21 cellular contexts compared by ENCODE assay signal in genomic region chr21:39523398-39523797, GRCh38.
A peak's percentile ranks its signal among the peaks of the same experiment; 100 is the strongest.
DNase-seq lines count a peak whose midpoint lies in the region; FAIRE-seq and TF ChIP-seq lines count a peak whose summit lies in the region.
"Had no signal": no experiment of that assay in that cellular context is flagged by ENCODE, and none has a peak within 500 bp of the region (broad histone marks: within the 10 kb centered on the region; RNA-seq: fewer than 3 reads in every experiment).

No MANE protein-coding gene starts in this region.

- peaks cover 20% of the 10 kb centered on the region for H3K4me1 Mint-ChIP-seq in endothelial cell (ENCODE audit: unreplicated experiment)
- H3K4me1 Mint-ChIP-seq: activated CD4-positive, alpha-beta memory T cell treated with anti-CD3 and anti-CD28 coated beads, Interleukin-2, amount 10 ng/mL, durations not matched to agents 7 days and 5 days; activated naive CD4-positive, alpha-beta T cell treated with anti-CD3 and anti-CD28 coated beads, Interleukin-2, amount 10 ng/mL, durations not matched to agents 7 days and 5 days had no signal

- H3K27me3 ChIP-seq in small intestine (ENCODE audit: control insufficient read depth in 2 of 2, insufficient read depth in 2 of 2, low read length in 2 of 2): no peaks in the 10 kb centered on the region
- H3K27me3 ChIP-seq: BLaER1 treated with 17β-estradiol and CSF1 and Interleukin-3, amounts not matched to agents 10 nM and 100 nM; dorsolateral prefrontal cortex had no signal

- no peak overlapping the region for H3K4me3 ChIP-seq in small intestine (ENCODE audit: low read depth in 1 of 2, low read length in 2 of 2)
- H3K4me3 ChIP-seq: BLaER1 treated with 17β-estradiol and CSF1 and Interleukin-3, amounts not matched to agents 10 nM and 100 nM; dorsolateral prefrontal cortex; thoracic aorta had no signal

- H3K9me3 Mint-ChIP-seq in endothelial cell (ENCODE audit: unreplicated experiment): no peaks in the 10 kb centered on the region
- H3K9me3 Mint-ChIP-seq: activated CD4-positive, alpha-beta memory T cell treated with anti-CD3 and anti-CD28 coated beads, Interleukin-2, amount 10 ng/mL, durations not matched to agents 7 days and 5 days; activated naive CD4-positive, alpha-beta T cell treated with anti-CD3 and anti-CD28 coated beads, Interleukin-2, amount 10 ng/mL, durations not matched to agents 7 days and 5 days; activated T-cell treated with anti-CD3 and anti-CD28 coated beads, Interleukin-2, amount 50 U/mL, for 24 hours; naive thymus-derived CD4-positive, alpha-beta T cell; T-helper 1 cell treated with Interleukin-12 subunit alpha and Interleukin-12 subunit beta and Interleukin-4 antibody, amounts not matched to agents 30 μg/mL and 1 μg/mL, for 36 hours had no signal

- H3K27ac Mint-ChIP-seq in endothelial cell (ENCODE audit: unreplicated experiment): no peak overlapping the region
- H3K27ac Mint-ChIP-seq: activated CD4-positive, alpha-beta memory T cell treated with anti-CD3 and anti-CD28 coated beads, Interleukin-2, amount 10 ng/mL, durations not matched to agents 7 days and 5 days; activated naive CD4-positive, alpha-beta T cell treated with anti-CD3 and anti-CD28 coated beads, Interleukin-2, amount 10 ng/mL, durations not matched to agents 7 days and 5 days; activated T-cell treated with anti-CD3 and anti-CD28 coated beads, Interleukin-2, amount 50 U/mL, for 24 hours; progenitor cell of endocrine pancreas; T-helper 1 cell treated with Interleukin-12 subunit alpha and Interleukin-12 subunit beta and Interleukin-4 antibody, amounts not matched to agents 30 μg/mL and 1 μg/mL, for 36 hours had no signal

- H3K9me3 ChIP-seq in small intestine (ENCODE audit: control insufficient read depth, low read depth): no peaks in the 10 kb centered on the region
- H3K9me3 ChIP-seq: thoracic aorta had no signal

- no peaks in the 10 kb centered on the region for H3K36me3 Mint-ChIP-seq in endothelial cell (ENCODE audit: low read depth, unreplicated experiment)
- H3K36me3 Mint-ChIP-seq: activated naive CD4-positive, alpha-beta T cell treated with anti-CD3 and anti-CD28 coated beads, Interleukin-2, amount 10 ng/mL, durations not matched to agents 7 days and 5 days; naive thymus-derived CD4-positive, alpha-beta T cell had no signal

- H3K27me3 Mint-ChIP-seq in endothelial cell (ENCODE audit: unreplicated experiment): peaks cover 3% of the 10 kb centered on the region

- FAIRE-seq in small intestine (lab: Jason Lieb, UNC): no peak

- H3K4me1 ChIP-seq in small intestine (ENCODE audit: control insufficient read depth in 2 of 2, insufficient read depth in 1 of 2, low read depth in 1 of 2, low read length in 1 of 2): peaks cover 0 to 2% of the 10 kb centered on the region in 2 donors

- H3K4me3 Mint-ChIP-seq in endothelial cell (ENCODE audit: unreplicated experiment): no peak overlapping the region
- H3K4me3 Mint-ChIP-seq: activated CD4-positive, alpha-beta memory T cell treated with anti-CD3 and anti-CD28 coated beads, Interleukin-2, amount 10 ng/mL, durations not matched to agents 7 days and 5 days; activated naive CD4-positive, alpha-beta T cell treated with anti-CD3 and anti-CD28 coated beads, Interleukin-2, amount 10 ng/mL, durations not matched to agents 7 days and 5 days; activated T-cell treated with anti-CD3 and anti-CD28 coated beads, Interleukin-2, amount 50 U/mL, for 24 hours; naive thymus-derived CD4-positive, alpha-beta T cell; T-helper 1 cell treated with Interleukin-12 subunit alpha and Interleukin-12 subunit beta and Interleukin-4 antibody, amounts not matched to agents 30 μg/mL and 1 μg/mL, for 36 hours had no signal

- no peak overlapping the region for H3K27ac ChIP-seq in small intestine (ENCODE audit: low read depth in 1 of 2, low read length in 1 of 2)
- H3K27ac ChIP-seq: BLaER1 treated with 17β-estradiol and CSF1 and Interleukin-3, amounts not matched to agents 10 nM and 100 nM; dorsolateral prefrontal cortex; thoracic aorta had no signal

- TF ChIP-seq CTCF in endothelial cell (IDR thresholded peaks at IDR 0.05; ENCODE audit: unreplicated experiment): no peak

- H3K36me3 ChIP-seq in small intestine (ENCODE audit: control insufficient read depth in 2 of 2, insufficient read depth in 2 of 2, low read length in 2 of 2): no peaks in the 10 kb centered on the region
- H3K36me3 ChIP-seq: BLaER1 treated with 17β-estradiol and CSF1 and Interleukin-3, amounts not matched to agents 10 nM and 100 nM; thoracic aorta had no signal

- DNase-seq in NCI-H2196 (lab: John Stamatoyannopoulos, UW; ENCODE audit: unreplicated experiment): peak; percentile 29
- DNase-seq in NCI-H2196 treated with DMSO at 0.1 percent for 48 hours (lab: John Stamatoyannopoulos, UW; ENCODE audit: unreplicated experiment): no peak
- DNase-seq in astrocyte of the hippocampus (ENCODE audit: low read depth, low spot score): peak; percentile 39
- DNase-seq in iris pigment epithelial cell (ENCODE audit: low read depth): peak; percentile 1
- peak; percentile 79 for DNase-seq in small intestine
- DNase-seq in endothelial cell (ENCODE audit: low spot score): no peak
- DNase-seq in activated naive CD4-positive, alpha-beta T cell (lab: John Stamatoyannopoulos, UW): no peak
- no peak for DNase-seq in NCI-H128 (lab: John Stamatoyannopoulos, UW; ENCODE audit: unreplicated experiment)
- DNase-seq: activated CD4-positive, alpha-beta memory T cell treated with anti-CD3 and anti-CD28 coated beads, Interleukin-2, amount 10 ng/mL, durations not matched to agents 7 days and 5 days; activated naive CD4-positive, alpha-beta T cell treated with anti-CD3 and anti-CD28 coated beads, Interleukin-2, amount 10 ng/mL, durations not matched to agents 7 days and 5 days; activated T-cell treated with anti-CD3 and anti-CD28 coated beads, Interleukin-2, amount 50 U/mL, for 24 hours; Karpas-422; naive thymus-derived CD4-positive, alpha-beta T cell; NCI-H146; NCI-H510A treated with DMSO at 0.1 percent for 48 hours; SIG-M5 had no signal

Comparison
In these comparisons a context has a peak if more than half of its experiments do, and no peak if none do; other contexts are left out.
1. DNase-seq: peak in NCI-H2196 (single experiment), astrocyte of the hippocampus (single experiment), iris pigment epithelial cell (single experiment) and small intestine (single experiment); none in NCI-H2196 treated with DMSO at 0.1 percent for 48 hours (single experiment), endothelial cell (single experiment), activated naive CD4-positive, alpha-beta T cell (0 of 4) and NCI-H128 (single experiment).